In genomic region chr7:152574892-152575511, GRCh38 we compare ENCODE assay signal across 14 cellular contexts.
A peak's percentile ranks its signal among the peaks of the same experiment; 100 is the strongest.
DNase-seq lines count a peak whose midpoint lies in the region; ATAC-seq and TF ChIP-seq lines count a peak whose summit lies in the region.
"Had no signal": no experiment of that assay in that cellular context is flagged by ENCODE, and none has a peak within 500 bp of the region (broad histone marks: within the 10 kb centered on the region; RNA-seq: fewer than 3 reads in every experiment).

No MANE protein-coding gene starts in this region.

- no peaks in the 10 kb centered on the region for H3K27me3 ChIP-seq in foreskin keratinocyte

- DNase-seq in COLO668 (lab: John Stamatoyannopoulos, UW; ENCODE audit: unreplicated experiment) = peak; percentile 18
- peak; percentile 64 for DNase-seq in NAMALWA (ENCODE audit: low spot score)
- peak; percentile 13 to 35 for DNase-seq in foreskin keratinocyte
- no peak for DNase-seq in natural killer cell treated with Interleukin-12 subunit alpha and Interleukin-12 subunit beta and Interleukin-15 and Interleukin-18, amount 100 ng/mL, for 72 hours (ENCODE audit: low spot score)
- DNase-seq in NCI-H2171 treated with DMSO at 0.1 percent for 48 hours (lab: John Stamatoyannopoulos, UW) = no peak
- no peak for DNase-seq in NCI-H510A treated with DMSO at 0.1 percent for 48 hours (lab: John Stamatoyannopoulos, UW)
- DNase-seq in lower leg skin (ENCODE audit: low spot score in 2 of 2) = no peak
- DNase-seq: activated naive CD4-positive, alpha-beta T cell treated with anti-CD3 and anti-CD28 coated beads, Interleukin-2, amount 10 ng/mL, durations not matched to agents 7 days and 5 days; NCI-H1694 treated with DMSO at 0.1 percent for 48 hours; stimulated activated CD4-positive, alpha-beta T cell treated with anti-CD3 and anti-CD28 coated beads, Interleukin-12 subunit alpha, Interleukin-12 subunit beta, amount 100 ng/mL, for 4 hours had no signal

- no peaks in the 10 kb centered on the region for H3K36me3 Mint-ChIP-seq in natural killer cell treated with Interleukin-12 subunit alpha and Interleukin-12 subunit beta and Interleukin-15 and Interleukin-18, amount 100 ng/mL, for 72 hours
- H3K36me3 Mint-ChIP-seq: activated naive CD4-positive, alpha-beta T cell treated with anti-CD3 and anti-CD28 coated beads, Interleukin-2, amount 10 ng/mL, durations not matched to agents 7 days and 5 days had no signal

- no peak overlapping the region for H3K27ac ChIP-seq in foreskin keratinocyte
- H3K27ac ChIP-seq: coronary artery, HL-60, SK-N-MC had no signal

- no peak for TF ChIP-seq POLR2A in lower leg skin (IDR thresholded peaks at IDR 0.05)

- ATAC-seq in GM19463 (IDR thresholded peaks at IDR 0.05; ENCODE audit: unreplicated experiment) (peak; percentile 58), foreskin keratinocyte (peak; percentile 74)
- ATAC-seq in natural killer cell treated with Interleukin-12 subunit alpha and Interleukin-12 subunit beta and Interleukin-15 and Interleukin-18, amount 100 ng/mL, for 72 hours = no peak

- no peak overlapping the region for H3K27ac Mint-ChIP-seq in natural killer cell treated with Interleukin-12 subunit alpha and Interleukin-12 subunit beta and Interleukin-15 and Interleukin-18, amount 100 ng/mL, for 72 hours
- H3K27ac Mint-ChIP-seq: activated naive CD4-positive, alpha-beta T cell treated with anti-CD3 and anti-CD28 coated beads, Interleukin-2, amount 10 ng/mL, durations not matched to agents 7 days and 5 days had no signal

- H3K27me3 Mint-ChIP-seq in natural killer cell treated with Interleukin-12 subunit alpha and Interleukin-12 subunit beta and Interleukin-15 and Interleukin-18, amount 100 ng/mL, for 72 hours = no peaks in the 10 kb centered on the region

- intact Hi-C loops in lower leg skin (cut with DNase I; ENCODE audit: low total_unique reads) = no loop called here

- TF ChIP-seq CTCF in foreskin keratinocyte (conservative IDR thresholded peaks at IDR 0.05) (no peak), lower leg skin (IDR thresholded peaks at IDR 0.05) (no peak)

- H3K9me3 Mint-ChIP-seq in natural killer cell treated with Interleukin-12 subunit alpha and Interleukin-12 subunit beta and Interleukin-15 and Interleukin-18, amount 100 ng/mL, for 72 hours = no peaks in the 10 kb centered on the region
- H3K9me3 Mint-ChIP-seq: activated naive CD4-positive, alpha-beta T cell treated with anti-CD3 and anti-CD28 coated beads, Interleukin-2, amount 10 ng/mL, durations not matched to agents 7 days and 5 days had no signal

- H3K4me3 ChIP-seq in lower leg skin (ENCODE audit: low read depth, poor library complexity, severe bottlenecking) = no peak overlapping the region
- H3K4me3 ChIP-seq: coronary artery, SK-N-MC had no signal

- no peak overlapping the region for H3K4me3 Mint-ChIP-seq in natural killer cell treated with Interleukin-12 subunit alpha and Interleukin-12 subunit beta and Interleukin-15 and Interleukin-18, amount 100 ng/mL, for 72 hours
- H3K4me3 Mint-ChIP-seq: activated naive CD4-positive, alpha-beta T cell treated with anti-CD3 and anti-CD28 coated beads, Interleukin-2, amount 10 ng/mL, durations not matched to agents 7 days and 5 days had no signal

- WGBS in lower leg skin, 2 donors = 32 to 42% methylated on average over 7 to 14 of the region's 14 CpGs

- H3K4me1 ChIP-seq in foreskin keratinocyte = no peaks in the 10 kb centered on the region

- H3K4me1 Mint-ChIP-seq in natural killer cell treated with Interleukin-12 subunit alpha and Interleukin-12 subunit beta and Interleukin-15 and Interleukin-18, amount 100 ng/mL, for 72 hours (ENCODE audit: low read depth in 2 of 2) = no peaks in the 10 kb centered on the region
- H3K4me1 Mint-ChIP-seq: activated naive CD4-positive, alpha-beta T cell treated with anti-CD3 and anti-CD28 coated beads, Interleukin-2, amount 10 ng/mL, durations not matched to agents 7 days and 5 days had no signal

Comparison
In these comparisons a context has a peak if more than half of its experiments do, and no peak if none do; other contexts are left out.
1. DNase-seq: peak in COLO668 (single experiment), NAMALWA (single experiment) and foreskin keratinocyte (2 of 2); none in natural killer cell treated with Interleukin-12 subunit alpha and Interleukin-12 subunit beta and Interleukin-15 and Interleukin-18, amount 100 ng/mL, for 72 hours (single experiment), NCI-H2171 treated with DMSO at 0.1 percent for 48 hours (single experiment), NCI-H510A treated with DMSO at 0.1 percent for 48 hours (single experiment) and lower leg skin (0 of 2).
2. ATAC-seq: peak in GM19463 (single experiment) and foreskin keratinocyte (single experiment); none in natural killer cell treated with Interleukin-12 subunit alpha and Interleukin-12 subunit beta and Interleukin-15 and Interleukin-18, amount 100 ng/mL, for 72 hours (0 of 2).